ENCODE assay signal across 1 cellular context in the genomic region with DNA sequence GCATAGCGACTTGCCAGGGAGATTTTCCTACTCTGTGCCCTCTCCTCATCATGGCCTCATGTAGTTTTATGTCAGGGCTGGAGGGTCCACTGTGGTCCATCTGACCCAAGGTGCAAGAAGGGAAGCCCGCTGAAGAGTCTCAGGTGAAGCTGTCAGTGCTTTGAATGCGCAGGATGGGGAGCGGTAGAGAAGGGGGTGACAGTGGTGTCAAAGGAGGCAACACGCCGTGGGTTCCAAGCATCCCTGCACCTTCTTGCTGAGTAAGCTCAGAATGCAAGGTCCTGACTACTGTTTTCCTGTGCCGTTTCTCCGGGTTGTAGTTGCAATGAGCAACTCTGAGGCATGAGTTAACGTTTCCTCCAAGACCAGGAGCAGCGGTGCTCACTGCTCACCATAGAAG.
TF ChIP-seq lines count a peak whose summit lies in the region.

No MANE protein-coding gene starts in this region.

TF ChIP-seq in IMR-90, 13 proteins besides CTCF, POLR2A, EP300 and RAD21 (continued from another document):
- TF ChIP-seq BHLHE40 (IDR thresholded peaks at IDR 0.05; ENCODE audit: low read depth, low read length): no peak
- TF ChIP-seq RFX5 (IDR thresholded peaks at IDR 0.05; ENCODE audit: low read depth, low read length): no peak
- TF ChIP-seq MAZ (IDR thresholded peaks at IDR 0.05; ENCODE audit: borderline replicate concordance, low read depth, low read length): no peak
- no peak for TF ChIP-seq MAFK (IDR thresholded peaks at IDR 0.05; ENCODE audit: low read depth, low read length)
- no peak for TF ChIP-seq CHD1 (IDR thresholded peaks at IDR 0.05; ENCODE audit: low read depth, low read length)
TF ChIP-seq in IMR-90: peak in this region for 0.
